8 cellular contexts compared by ENCODE assay signal in genomic region chr9:91192785-91193657, GRCh38.
DNase-seq lines count a peak whose midpoint lies in the region; ATAC-seq and TF ChIP-seq lines count a peak whose summit lies in the region.

No MANE protein-coding gene starts in this region.

- peaks cover 4% of the 10 kb centered on the region for H3K36me3 Mint-ChIP-seq in activated naive CD4-positive, alpha-beta T cell treated with anti-CD3 and anti-CD28 coated beads, Interleukin-2, amount 50 U/mL, for 24 hours

- H3K4me3 ChIP-seq in AG09309 (ENCODE audit: control insufficient read depth, low read depth, low read length): peak overlapping the region; percentile 44

- H3K27ac Mint-ChIP-seq in activated naive CD4-positive, alpha-beta T cell treated with anti-CD3 and anti-CD28 coated beads, Interleukin-2, amount 50 U/mL, for 24 hours: peak overlapping the region; percentile 99

- no peaks in the 10 kb centered on the region for H3K27me3 Mint-ChIP-seq in activated naive CD4-positive, alpha-beta T cell treated with anti-CD3 and anti-CD28 coated beads, Interleukin-2, amount 50 U/mL, for 24 hours

- peak overlapping the region; percentile 89 for H3K4me3 Mint-ChIP-seq in activated naive CD4-positive, alpha-beta T cell treated with anti-CD3 and anti-CD28 coated beads, Interleukin-2, amount 50 U/mL, for 24 hours

- no peak for TF ChIP-seq CTCF in AG09309 (IDR thresholded peaks at IDR 0.05; ENCODE audit: control insufficient read depth, insufficient read depth, low read depth, low read length, missing control alignments)
- no peak for TF ChIP-seq CTCF in omental fat pad (IDR thresholded peaks at IDR 0.05)

- ATAC-seq in GM19328 (IDR thresholded peaks at IDR 0.05; ENCODE audit: unreplicated experiment) (peak; percentile 12), omental fat pad (ENCODE audit: low FRiP score) (peak; percentile 93)

- H3K4me1 Mint-ChIP-seq in activated naive CD4-positive, alpha-beta T cell treated with anti-CD3 and anti-CD28 coated beads, Interleukin-2, amount 50 U/mL, for 24 hours: peaks cover 30% of the 10 kb centered on the region

- DNase-seq in AG09309 (ENCODE audit: low read depth) (peak; percentile 100), HT-29 (ENCODE audit: low spot score) (peak; percentile 86), SIG-M5 (lab: John Stamatoyannopoulos, UW) (peak; percentile 51), glomerular visceral epithelial cell (ENCODE audit: extremely low spot score) (peak; percentile 97), omental fat pad (ENCODE audit: low spot score) (peak; percentile 66), superior temporal gyrus (ENCODE audit: extremely low spot score) (peak; percentile 60)

- H3K9me3 Mint-ChIP-seq in activated naive CD4-positive, alpha-beta T cell treated with anti-CD3 and anti-CD28 coated beads, Interleukin-2, amount 50 U/mL, for 24 hours: peaks cover 6% of the 10 kb centered on the region

Comparison
In these comparisons a context has a peak if more than half of its experiments do, and no peak if none do; other contexts are left out.
1. Peak in every context shown above with its lines: DNase-seq, ATAC-seq and H3K4me3 ChIP-seq.